In genomic region chr11:69358398-69359080, GRCh38 we compare ENCODE assay signal across 1 cellular context.
TF ChIP-seq lines count a peak whose summit lies in the region.

No MANE protein-coding gene starts in this region.

TF ChIP-seq in H1, 55 proteins besides CTCF, POLR2A, EP300 and RAD21:
- no peak for TF ChIP-seq ZNF274 (IDR thresholded peaks at IDR 0.05; ENCODE audit: borderline replicate concordance, extremely low read depth, low read length)
- no peak for TF ChIP-seq ATF2 (IDR thresholded peaks at IDR 0.05; ENCODE audit: low read length)
- no peak for TF ChIP-seq TAF1 (IDR thresholded peaks at IDR 0.05; ENCODE audit: low read depth, low read length)
- no peak for TF ChIP-seq CBX5 (IDR thresholded peaks at IDR 0.05; ENCODE audit: low read depth, low read length)
- TF ChIP-seq ASH2L (IDR thresholded peaks at IDR 0.05; ENCODE audit: low read length) = no peak
TF ChIP-seq in H1: peak in this region for 0.
